Comparison of ENCODE assay signal across 28 cellular contexts in the genomic region with DNA sequence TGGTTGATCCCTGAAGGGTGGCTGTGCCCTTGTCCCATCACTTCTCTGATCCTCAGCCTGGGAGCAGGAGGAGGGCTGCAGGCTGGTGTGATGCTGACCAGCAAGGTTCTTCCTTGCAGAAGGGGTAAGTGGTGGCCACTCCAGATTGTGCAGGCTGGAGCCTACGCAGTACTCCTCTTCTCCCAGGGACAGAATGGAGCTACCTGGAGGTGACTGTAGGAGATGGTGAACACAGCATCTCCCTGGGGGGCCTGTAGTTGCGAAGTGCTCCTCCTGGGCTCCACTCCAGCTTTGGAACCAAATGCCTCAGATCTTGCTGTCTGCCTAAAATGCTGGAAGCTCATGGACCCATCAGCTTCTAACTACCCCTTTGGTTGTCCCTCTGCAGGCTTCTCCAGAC.
"Had no signal": no experiment of that assay in that cellular context is flagged by ENCODE, and none has a peak within 500 bp of the region (broad histone marks: within the 10 kb centered on the region; RNA-seq: fewer than 3 reads in every experiment).

No MANE protein-coding gene starts in this region.

- H3K27ac ChIP-seq: colonic mucosa, coronary artery, epithelial cell of prostate, esophagus muscularis mucosa, esophagus squamous epithelium, foreskin keratinocyte, gastrocnemius medialis, gastroesophageal sphincter, heart left ventricle, heart right ventricle had no signal

- FAIRE-seq: colon, endometrium, endothelial cell of umbilical vein, frontal cortex had no signal

- H3K27me3 ChIP-seq: colonic mucosa, esophagus muscularis mucosa, esophagus squamous epithelium, foreskin keratinocyte, gastrocnemius medialis, gastroesophageal sphincter had no signal

- DNase-seq: colonic mucosa; cortex of kidney; dermis blood vessel endothelial cell; effector CD4-positive, alpha-beta T cell; effector CD8-positive, alpha-beta T cell; effector memory CD4-positive, alpha-beta T cell; effector memory CD8-positive, alpha-beta T cell; endodermal cell; erythroblast; esophagus squamous epithelium; foreskin fibroblast; foreskin keratinocyte; foreskin melanocyte; gastrocnemius medialis; glutamatergic neuron; head of caudate nucleus; heart left ventricle; heart right ventricle had no signal

- H3K36me3 ChIP-seq: colonic mucosa, esophagus muscularis mucosa, esophagus squamous epithelium, gastrocnemius medialis, gastroesophageal sphincter, heart left ventricle, heart right ventricle had no signal

- H3K4me1 ChIP-seq: colonic mucosa, esophagus muscularis mucosa, esophagus squamous epithelium, foreskin keratinocyte, gastrocnemius medialis, gastroesophageal sphincter, heart left ventricle, heart right ventricle had no signal

- H3K9me3 ChIP-seq: colonic mucosa, esophagus muscularis mucosa, gastrocnemius medialis, gastroesophageal sphincter had no signal

- ATAC-seq: effector memory CD8-positive, alpha-beta T cell; esophagus mucosa; foreskin keratinocyte; gastrocnemius medialis; gastroesophageal sphincter; heart left ventricle; heart right ventricle had no signal

- H3K4me3 ChIP-seq: colonic mucosa, coronary artery, dorsolateral prefrontal cortex, esophagus muscularis mucosa, esophagus squamous epithelium, gastrocnemius medialis, gastroesophageal sphincter, heart left ventricle, heart right ventricle had no signal
